14 cellular contexts compared by ENCODE assay signal in genomic region chr4:147638942-147639341, GRCh38. TPM values are rescaled to one million over a fixed set of nuclear protein-coding genes. Genes with fewer than 3 reads are reported as not detected.
DNase-seq lines count a peak whose midpoint lies in the region; ATAC-seq, FAIRE-seq and TF ChIP-seq lines count a peak whose summit lies in the region.
"Had no signal": no experiment of that assay in that cellular context is flagged by ENCODE, and none has a peak within 500 bp of the region (broad histone marks: within the 10 kb centered on the region; RNA-seq: fewer than 3 reads in every experiment).

No MANE protein-coding gene starts in this region.

- peaks cover 5% of the 10 kb centered on the region; the same call in 1 of the 2 replicates for H3K4me1 ChIP-seq in GM12878 (ENCODE audit: control insufficient read depth, insufficient read depth, low read length)
- no peaks in the 10 kb centered on the region for H3K4me1 ChIP-seq in ovary (ENCODE audit: insufficient read depth)
- no peaks in the 10 kb centered on the region for H3K4me1 ChIP-seq in thyroid gland
- H3K4me1 ChIP-seq: tibial artery had no signal

- TF ChIP-seq EP300 in GM12878 (IDR thresholded peaks at IDR 0.05; ENCODE audit: borderline replicate concordance in 1 of 2, control insufficient read depth in 1 of 2, low read depth in 2 of 2, low read length in 2 of 2) (no peak), ovary (IDR thresholded peaks at IDR 0.05) (no peak)

- ATAC-seq in GM18907 (IDR thresholded peaks at IDR 0.05; ENCODE audit: unreplicated experiment) (peak; percentile 58), HG03159 (IDR thresholded peaks at IDR 0.05; ENCODE audit: unreplicated experiment) (peak; percentile 45), GM12878 (peak; percentile 83), HG02763 (IDR thresholded peaks at IDR 0.05; ENCODE audit: unreplicated experiment) (no peak)
- ATAC-seq: left cardiac atrium had no signal

- SMC1A ChIA-PET in GM12878 (lab: Charles Lee; ENCODE audit: uncharacterized antibody, unreplicated experiment): interaction anchor here (1.0 to 1.1 kb wide), 2 partner anchors 22 to 49 kb away, joined by 3 read pairs; partner anchors contain the start of gene TMEM184C

- H3K9me3 ChIP-seq in GM12878 (replicated peaks; ENCODE audit: control insufficient read depth, insufficient read depth, low read length) (no peaks in the 10 kb centered on the region), ovary (no peaks in the 10 kb centered on the region), thyroid gland (no peaks in the 10 kb centered on the region)
- H3K9me3 ChIP-seq: tibial artery had no signal

- peak overlapping the region; percentile 26 for H3K4me2 ChIP-seq in GM12878 (ENCODE audit: control insufficient read depth, insufficient read depth)

- no peak overlapping the region for H3K27ac ChIP-seq in GM12878 (ENCODE audit: control insufficient read depth, insufficient read depth)
- no peak overlapping the region for H3K27ac ChIP-seq in ovary
- peak overlapping the region in 1 of 3 donors; percentile 22 for H3K27ac ChIP-seq in thyroid gland
- H3K27ac ChIP-seq: tibial artery had no signal

- TF ChIP-seq POLR2A in GM12878 (IDR thresholded peaks at IDR 0.05; ENCODE audit: low read depth, low read length) (no peak), ovary (IDR thresholded peaks at IDR 0.05) (no peak), thyroid gland (IDR thresholded peaks at IDR 0.05) (no peak)

- CTCF ChIA-PET in GM12878 (lab: Yijun Ruan, JAX): interaction anchor here (1.4 to 2.3 kb wide), 3 partner anchors 10 to 228 kb away, joined by 3 to 10 read pairs (median 5); no protein-coding TSS in a partner anchor

- no peaks in the 10 kb centered on the region for H3K27me3 ChIP-seq in GM12878 (replicated peaks in 1 of 2; ENCODE audit: control insufficient read depth in 2 of 2, insufficient read depth in 2 of 2, low read length in 1 of 2)
- H3K27me3 ChIP-seq in ovary: no peaks in the 10 kb centered on the region
- no peaks in the 10 kb centered on the region for H3K27me3 ChIP-seq in thyroid gland
- H3K27me3 ChIP-seq: tibial artery had no signal

- POLR2A ChIA-PET in GM12878 (lab: Charles Lee): no interaction called here

- H4K20me1 ChIP-seq in GM12878 (ENCODE audit: control insufficient read depth, insufficient read depth): no peaks in the 10 kb centered on the region

- RAD21 ChIA-PET in GM12878 (lab: Charles Lee; ENCODE audit: unreplicated experiment): interaction anchor here (1.6 kb wide), 1 partner anchor 228 kb away, joined by 10 read pairs; no protein-coding TSS in a partner anchor

- no peak overlapping the region for H2AFZ ChIP-seq in GM12878 (ENCODE audit: control insufficient read depth, low read depth, low read length)

- in situ Hi-C loops in GM12878 (cut with MboI): no loop called here

- no peak for TF ChIP-seq RAD21 in GM12878 (IDR thresholded peaks at IDR 0.05; ENCODE audit: insufficient read depth, low read depth, low read length)

- no peak for TF ChIP-seq CTCF in GM12878 (IDR thresholded peaks at IDR 0.05 in 2 of 3, conservative IDR thresholded peaks at IDR 0.05 in 1 of 3; ENCODE audit: control insufficient read depth in 2 of 3, extremely low read depth in 1 of 3, insufficient read depth in 1 of 3, low read depth in 3 of 3, low read length in 3 of 3)
- TF ChIP-seq CTCF in ovary (IDR thresholded peaks at IDR 0.05): no peak
- no peak for TF ChIP-seq CTCF in thyroid gland (IDR thresholded peaks at IDR 0.05)

- DNase-seq in A172 (ENCODE audit: low spot score) (peak; percentile 6), GM12878 (ENCODE audit: low read depth, low spot score) (peak; percentile 2), NCI-H82 (lab: John Stamatoyannopoulos, UW) (no peak), ovary (no peak), thyroid gland (no peak)
- DNase-seq: activated CD8-positive, alpha-beta memory T cell treated with anti-CD3 and anti-CD28 coated beads for 24 hours; caudate nucleus; left cardiac atrium; MV-4-11; posterior cingulate gyrus; tibial artery had no signal

- H3K79me2 ChIP-seq in GM12878 (ENCODE audit: control insufficient read depth, insufficient read depth, low read length): no peaks in the 10 kb centered on the region

- intact Hi-C loops in GM12878 (cut with micrococcal nuclease; ENCODE audit: unreplicated experiment): no loop called here
- intact Hi-C loops in ovary (cut with DNase I): no loop called here
- intact Hi-C loops in thyroid gland (cut with DNase I): no loop called here

- BruUV-seq in GM12878 (replicated peaks; lab: Mats Ljungman, UMichigan): no TSS peak

- peaks cover 1 to 6% of the 10 kb centered on the region in 2 experiments; a peak in 3 of 4 replicates for H3K36me3 ChIP-seq in GM12878 (ENCODE audit: control insufficient read depth in 2 of 2, insufficient read depth in 2 of 2, low read length in 1 of 2)
- H3K36me3 ChIP-seq in ovary: no peaks in the 10 kb centered on the region
- H3K36me3 ChIP-seq in thyroid gland: peaks cover 19 to 21% of the 10 kb centered on the region in 2 donors

- WGBS in GM12878 (ENCODE audit: insufficient coverage, insufficient replicate concordance, low lambda C conversion rate, missing lambda C conversion rate): 26% methylated on average over 2 of the region's 2 CpGs
- WGBS in ovary, 3 donors: 69 to 73% (median 72%) methylated on average over 2 of the region's 2 CpGs
- WGBS in thyroid gland, 2 donors: 74 to 79% methylated on average over 2 of the region's 2 CpGs

- H3K4me3 ChIP-seq in GM12878: no peak overlapping the region
- no peak overlapping the region for H3K4me3 ChIP-seq in ovary
- H3K4me3 ChIP-seq in thyroid gland (replicated peaks in 1 of 3): no peak overlapping the region
- H3K4me3 ChIP-seq: tibial artery had no signal

- no peak overlapping the region for H3K9ac ChIP-seq in GM12878 (ENCODE audit: control insufficient read depth, insufficient read depth, low read length)

- FAIRE-seq in GM12878 (lab: Jason Lieb, UNC): peak; percentile 69

TF ChIP-seq in GM12878, 131 proteins besides CTCF, POLR2A, EP300 and RAD21 (continues in another document):
- TF ChIP-seq E2F4 (IDR thresholded peaks at IDR 0.05; ENCODE audit: low read depth, low read length): no peak
- no peak for TF ChIP-seq CREM (IDR thresholded peaks at IDR 0.05; ENCODE audit: low read depth)
- no peak for TF ChIP-seq POLR2AphosphoS2 (IDR thresholded peaks at IDR 0.05; ENCODE audit: low read depth, low read length)

RNA-seq across cellular contexts. Expression of gene TMEM184C, which starts 21.7 kb away (rescaled TPM):
- 32.0 and 44.7 TPM in 2 replicates for total RNA-seq in A172 (2014; rRNA removed; shearing (Covaris generic))
- 38.3 and 39.9 TPM in 2 replicates for total RNA-seq in GM12878 (2013; cell fraction: nucleolus; rRNA removed)
- total RNA-seq in GM12878 (2014; rRNA removed) (14.0 and 16.0 TPM in 2 replicates), GM12878 (2014; rRNA removed; fragmentation: Illumina TruSeq; extraction: Trizol) (16.1 and 17.0 TPM in 2 replicates), GM12878 (2021) (18.6 and 20.9 TPM in 2 replicates), ovary (10 to 100 TPM; 19.0 to 32.0 (median 27.6) TPM), thyroid gland (10 to 100 TPM; 69.6 to 98.5 (median 82.5) TPM)
- polyA plus RNA-seq in GM12878 (2011; ENCODE audit: low read depth): 5.5 TPM
- polyA plus RNA-seq in GM12878 (2011; rRNA removed) (21.3 and 22.6 TPM in 2 replicates), GM12878 (2014; fragmentation: Illumina TruSeq; extraction: Trizol) (19.3 and 23.0 TPM in 2 replicates), GM12878 (2014; fragmentation: Nextera tagmentation; extraction: Ambion mirVana) (1 to 10 TPM; 3.4 to 4.1 TPM), GM12878 (2014; rRNA removed) (8.4 and 9.9 TPM in 2 replicates), GM12878 (2016; fragmentation: Nextera tagmentation; extraction: Ambion mirVana) (10 to 100 TPM; 19.6 to 20.5 TPM), ovary (10 to 100 TPM; 12.9 to 31.8 TPM)
- 8.8 and 9.8 TPM in 2 replicates for polyA plus RNA-seq in GM12878 (2011; cell fraction: cytosol; rRNA removed)
- polyA plus RNA-seq in GM12878 (2011; cell fraction: nucleus; rRNA removed): 8.5 and 9.8 TPM in 2 replicates
- 8.4 and 11.0 TPM in 2 replicates for polyA plus RNA-seq in GM12878 (2012)
- 24.7 and 41.2 TPM in 2 replicates for polyA minus RNA-seq in GM12878 (2011; rRNA and poly(A)+ RNA removed)
- polyA minus RNA-seq in GM12878 (2011; cell fraction: cytosol; rRNA and poly(A)+ RNA removed): 8.2 and 14.3 TPM in 2 replicates
- 8.8 and 14.0 TPM in 2 replicates for polyA minus RNA-seq in GM12878 (2011; cell fraction: nucleus; rRNA and poly(A)+ RNA removed)

RNA-seq across cellular contexts. Expression of gene PRMT9, which starts 45.0 kb away (rescaled TPM):
- total RNA-seq in A172 (2014; rRNA removed; shearing (Covaris generic)): 6.6 and 7.7 TPM in 2 replicates
- 19.0 and 19.3 TPM in 2 replicates for total RNA-seq in GM12878 (2013; cell fraction: nucleolus; rRNA removed)
- 8.2 and 10.9 TPM in 2 replicates for total RNA-seq in GM12878 (2014; rRNA removed)
- total RNA-seq in GM12878 (2014; rRNA removed; fragmentation: Illumina TruSeq; extraction: Trizol): 10.2 TPM in 2 replicates
- 7.2 TPM in 2 replicates for total RNA-seq in GM12878 (2021)
- polyA plus RNA-seq in GM12878 (2011; ENCODE audit: low read depth): 3.5 TPM
- 11.8 and 16.2 TPM in 2 replicates for polyA plus RNA-seq in GM12878 (2011; rRNA removed)
- 3.9 and 5.1 TPM in 2 replicates for polyA plus RNA-seq in GM12878 (2011; cell fraction: cytosol; rRNA removed)
- polyA plus RNA-seq in GM12878 (2011; cell fraction: nucleus; rRNA removed): 8.3 and 8.7 TPM in 2 replicates
- polyA plus RNA-seq in GM12878 (2012): 4.4 and 4.7 TPM in 2 replicates
- 7.1 and 9.6 TPM in 2 replicates for polyA plus RNA-seq in GM12878 (2014; fragmentation: Illumina TruSeq; extraction: Trizol)
- polyA plus RNA-seq in GM12878 (2014; fragmentation: Nextera tagmentation; extraction: Ambion mirVana): 1 to 10 TPM; 4.1 to 4.3 TPM
- 4.9 and 6.0 TPM in 2 replicates for polyA plus RNA-seq in GM12878 (2014; rRNA removed)
- polyA plus RNA-seq in GM12878 (2016; fragmentation: Nextera tagmentation; extraction: Ambion mirVana): 10 to 100 TPM in 1 of 2 experiments, 1 to 10 TPM in 1; 8.1 to 10.3 TPM
- 8.4 and 13.5 TPM in 2 replicates for polyA minus RNA-seq in GM12878 (2011; rRNA and poly(A)+ RNA removed)
- 3.3 and 4.6 TPM in 2 replicates for polyA minus RNA-seq in GM12878 (2011; cell fraction: cytosol; rRNA and poly(A)+ RNA removed)
- polyA minus RNA-seq in GM12878 (2011; cell fraction: nucleus; rRNA and poly(A)+ RNA removed): 4.7 and 7.7 TPM in 2 replicates
- 10 to 100 TPM; 10.9 to 29.2 (median 21.8) TPM for total RNA-seq in ovary
- 1 to 10 TPM; 6.8 to 7.1 TPM for polyA plus RNA-seq in ovary
- 10 to 100 TPM; 22.9 to 28.3 (median 26.2) TPM for total RNA-seq in thyroid gland

Comparison
In these comparisons a context has a peak if more than half of its experiments do, and no peak if none do; other contexts are left out.
1. DNase-seq: peak in A172 (single experiment) and GM12878 (single experiment); none in NCI-H82 (single experiment), ovary (0 of 5) and thyroid gland (0 of 2).